8 cellular contexts compared by ENCODE assay signal in the genomic region with DNA sequence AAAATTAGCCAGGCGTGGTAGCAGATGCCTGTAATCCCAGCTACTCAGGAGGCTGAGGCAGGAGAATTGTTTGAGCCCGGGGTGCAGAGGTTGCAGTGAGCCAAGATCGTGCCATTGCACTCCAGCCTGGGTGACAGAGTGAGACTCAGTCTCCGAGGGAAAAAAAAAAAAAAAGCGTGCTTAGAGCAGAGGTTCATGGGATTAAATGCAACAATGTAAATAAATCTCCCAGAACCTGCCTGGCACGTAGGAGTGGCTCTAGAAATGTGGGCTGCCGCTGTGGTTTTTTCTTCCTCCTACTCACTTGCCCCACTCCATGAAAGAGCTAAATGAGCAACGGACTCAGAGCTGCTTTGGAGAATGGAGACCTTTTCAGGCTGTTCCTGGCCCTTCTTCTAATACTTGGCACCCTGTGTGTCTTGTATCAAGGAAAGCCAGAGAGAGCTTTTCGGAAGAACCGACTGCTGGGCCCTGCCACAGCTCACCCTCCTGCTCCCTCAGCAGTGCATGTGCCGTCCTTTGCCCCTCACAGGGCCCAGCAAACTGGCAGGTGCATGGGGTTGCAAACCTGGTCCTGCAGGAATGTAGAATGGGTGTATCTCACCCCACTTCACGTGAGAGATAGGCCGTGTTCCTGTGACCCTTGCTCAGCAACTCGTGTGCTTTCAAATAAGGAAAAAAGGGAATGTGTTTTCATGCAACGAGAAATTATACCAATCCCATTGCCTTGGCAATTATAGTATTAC. TPM values are rescaled to one million over a fixed set of nuclear protein-coding genes. Genes with fewer than 3 reads are reported as not detected.
DNase-seq lines count a peak whose midpoint lies in the region; ATAC-seq and TF ChIP-seq lines count a peak whose summit lies in the region.

No MANE protein-coding gene starts in this region.

- H3K27me3 Mint-ChIP-seq in activated CD8-positive, alpha-beta T cell treated with anti-CD3 and anti-CD28 coated beads, Interleukin-2, amount 10 ng/mL, durations not matched to agents 7 days and 5 days (ENCODE audit: low read depth): no peaks in the 10 kb centered on the region

- H3K9me3 Mint-ChIP-seq in activated CD8-positive, alpha-beta T cell treated with anti-CD3 and anti-CD28 coated beads, Interleukin-2, amount 10 ng/mL, durations not matched to agents 7 days and 5 days (ENCODE audit: insufficient read depth): no peaks in the 10 kb centered on the region

- CTCF ChIA-PET in activated CD8-positive, alpha-beta T cell treated with anti-CD3 and anti-CD28 coated beads, Interleukin-2, amount 10 ng/mL, durations not matched to agents 7 days and 5 days (lab: Charles Lee): interaction anchor here (1.3 to 7.5 kb wide), 6 partner anchors 10 to 80 kb away, joined by 3 to 62 read pairs (median 6); a partner anchor contains a TSS

- peak; percentile 58 for ATAC-seq in activated CD8-positive, alpha-beta T cell treated with anti-CD3 and anti-CD28 coated beads, Interleukin-2, amount 10 ng/mL, durations not matched to agents 7 days and 5 days
- ATAC-seq in mucosa of descending colon (peak; percentile 85), HG03571 (IDR thresholded peaks at IDR 0.05; ENCODE audit: unreplicated experiment) (no peak), GM21515 (IDR thresholded peaks at IDR 0.05; ENCODE audit: unreplicated experiment) (no peak)

- no peak overlapping the region for H3K4me3 ChIP-seq in mucosa of descending colon

- H3K4me3 Mint-ChIP-seq in activated CD8-positive, alpha-beta T cell treated with anti-CD3 and anti-CD28 coated beads, Interleukin-2, amount 10 ng/mL, durations not matched to agents 7 days and 5 days: peak overlapping the region; percentile 64

- DNase-seq in CMK (ENCODE audit: low read depth) (peak; percentile 59), Kasumi-1 (lab: John Stamatoyannopoulos, UW) (peak; percentile 95 to 96), mucosa of descending colon (peak; percentile 74 to 78 (median 77)), iPS-NIHi11 (ENCODE audit: low spot score) (no peak), NCI-H1694 (lab: John Stamatoyannopoulos, UW) (no peak)
- DNase-seq in activated CD8-positive, alpha-beta T cell treated with anti-CD3 and anti-CD28 coated beads, Interleukin-2, amount 10 ng/mL, durations not matched to agents 7 days and 5 days: peak; percentile 49

- peak overlapping the region; percentile 72 for H3K27ac Mint-ChIP-seq in activated CD8-positive, alpha-beta T cell treated with anti-CD3 and anti-CD28 coated beads, Interleukin-2, amount 10 ng/mL, durations not matched to agents 7 days and 5 days

- H3K4me1 ChIP-seq in mucosa of descending colon (ENCODE audit: low read depth): peaks cover 22% of the 10 kb centered on the region

- intact Hi-C loops in mucosa of descending colon (cut with DNase I, micrococcal nuclease): no loop called here

- no peaks in the 10 kb centered on the region for H3K36me3 ChIP-seq in mucosa of descending colon (ENCODE audit: low read depth)

- POLR2A ChIA-PET in activated CD8-positive, alpha-beta T cell treated with anti-CD3 and anti-CD28 coated beads, Interleukin-2, amount 10 ng/mL, durations not matched to agents 7 days and 5 days (lab: Charles Lee): interaction anchor here (0.7 to 2.0 kb wide), 5 partner anchors 11 to 79 kb away, joined by 3 to 13 read pairs (median 3); a partner anchor contains a TSS

- no peaks in the 10 kb centered on the region for H3K36me3 Mint-ChIP-seq in activated CD8-positive, alpha-beta T cell treated with anti-CD3 and anti-CD28 coated beads, Interleukin-2, amount 10 ng/mL, durations not matched to agents 7 days and 5 days (ENCODE audit: low read depth)

- TF ChIP-seq CTCF in mucosa of descending colon (IDR thresholded peaks at IDR 0.05): no peak

- peaks cover 34% of the 10 kb centered on the region for H3K4me1 Mint-ChIP-seq in activated CD8-positive, alpha-beta T cell treated with anti-CD3 and anti-CD28 coated beads, Interleukin-2, amount 10 ng/mL, durations not matched to agents 7 days and 5 days (ENCODE audit: low read depth)

- H3K9me3 ChIP-seq in mucosa of descending colon: no peaks in the 10 kb centered on the region

RNA-seq across cellular contexts. Expression of a gene that starts 52.0 kb away (rescaled TPM):
- total RNA-seq in activated CD8-positive, alpha-beta T cell treated with anti-CD3 and anti-CD28 coated beads, Interleukin-2, amount 10 ng/mL, durations not matched to agents 7 days and 5 days: under 1 TPM in 1 of 2 experiments, not detected in 1; 0.13 TPM
- 100 to 1,000 TPM in 1 of 3 donors, 10 to 100 TPM in 2; 52.6 to 132 (median 67.2) TPM for total RNA-seq in mucosa of descending colon

Comparison
In these comparisons a context has a peak if more than half of its experiments do, and no peak if none do; other contexts are left out.
1. DNase-seq: peak in CMK (single experiment), Kasumi-1 (2 of 2), activated CD8-positive, alpha-beta T cell treated with anti-CD3 and anti-CD28 coated beads, Interleukin-2, amount 10 ng/mL, durations not matched to agents 7 days and 5 days (single experiment) and mucosa of descending colon (3 of 3); none in iPS-NIHi11 (single experiment) and NCI-H1694 (single experiment).
2. ATAC-seq: peak in activated CD8-positive, alpha-beta T cell treated with anti-CD3 and anti-CD28 coated beads, Interleukin-2, amount 10 ng/mL, durations not matched to agents 7 days and 5 days (single experiment) and mucosa of descending colon (single experiment); none in HG03571 (single experiment) and GM21515 (single experiment).
3. RNA of a gene that starts 52.0 kb away (total RNA-seq): 52.6 to 132 TPM in mucosa of descending colon; 0.13 TPM in activated CD8-positive, alpha-beta T cell treated with anti-CD3 and anti-CD28 coated beads, Interleukin-2, amount 10 ng/mL, durations not matched to agents 7 days and 5 days; every median in the first group is over 10 times any median in the second.